8 cellular contexts compared by ENCODE assay signal in genomic region chr4:40662962-40663604, GRCh38. TPM values are rescaled to one million over a fixed set of nuclear protein-coding genes. Genes with fewer than 3 reads are reported as not detected.
DNase-seq lines count a peak whose midpoint lies in the region; ATAC-seq and TF ChIP-seq lines count a peak whose summit lies in the region.

No MANE protein-coding gene starts in this region.

- CTCF ChIA-PET in PC-3 (lab: Charles Lee), result no interaction called here

- intact Hi-C loops in PC-3 (cut with micrococcal nuclease), result no loop called here

- no TSS peak for BruUV-seq in PC-3 (replicated peaks; lab: Mats Ljungman, UMichigan)

- no peaks in the 10 kb centered on the region for H4K20me1 ChIP-seq in PC-3 (ENCODE audit: low read length)

- H3K27ac Mint-ChIP-seq in endothelial cell (ENCODE audit: unreplicated experiment), result no peak overlapping the region

- no peak overlapping the region for H3K4me3 Mint-ChIP-seq in endothelial cell (ENCODE audit: unreplicated experiment)

- H3K4me1 ChIP-seq in PC-3 (ENCODE audit: insufficient read depth, low read length), result peaks cover 11% of the 10 kb centered on the region

- H3K27me3 Mint-ChIP-seq in endothelial cell (ENCODE audit: unreplicated experiment), result no peaks in the 10 kb centered on the region

- no peaks in the 10 kb centered on the region for H3K36me3 Mint-ChIP-seq in endothelial cell (ENCODE audit: low read depth, unreplicated experiment)

- POLR2A ChIA-PET in PC-3 (lab: Charles Lee; ENCODE audit: unreplicated experiment), result no interaction called here

- H3F3A ChIP-seq in PC-3 (ENCODE audit: low read length, unreplicated experiment), result no peaks in the 10 kb centered on the region

- H3K36me3 ChIP-seq in PC-3 (ENCODE audit: low read depth, low read length), result no peaks in the 10 kb centered on the region

- DNase-seq in AG10803 (ENCODE audit: low read depth), result peak; percentile 48
- peak; percentile 77 for DNase-seq in PC-3
- DNase-seq in fibroblast of peridontal ligament (ENCODE audit: extremely low read depth), result peak; percentile 63
- peak; percentile 70 for DNase-seq in stromal cell of bone marrow (ENCODE audit: low read depth)
- DNase-seq in endothelial cell (ENCODE audit: low spot score), result no peak

- H3K4me3 ChIP-seq in AG10803 (ENCODE audit: low read length) (no peak overlapping the region), PC-3 (ENCODE audit: low read length) (peak overlapping the region; percentile 58)

- no peaks in the 10 kb centered on the region for H3K4me1 Mint-ChIP-seq in endothelial cell (ENCODE audit: unreplicated experiment)

- H3K79me2 ChIP-seq in PC-3 (ENCODE audit: low read length), result no peaks in the 10 kb centered on the region

- peak overlapping the region; percentile 84 for H3K4me2 ChIP-seq in PC-3 (ENCODE audit: low read length)

- peak overlapping the region; percentile 79 for H2AFZ ChIP-seq in PC-3 (ENCODE audit: low read length)

- no peak for TF ChIP-seq CTCF in AG10803 (conservative IDR thresholded peaks at IDR 0.05; ENCODE audit: low read length)
- TF ChIP-seq CTCF in PC-3 (conservative IDR thresholded peaks at IDR 0.05; ENCODE audit: low read depth, low read length), result no peak
- TF ChIP-seq CTCF in endothelial cell (IDR thresholded peaks at IDR 0.05; ENCODE audit: unreplicated experiment), result no peak

- peak overlapping the region; percentile 24; the same call in 1 of the 2 replicates for H3K9ac ChIP-seq in PC-3 (ENCODE audit: low read length)

- peak overlapping the region; percentile 75 for H3K27ac ChIP-seq in PC-3 (ENCODE audit: low read length)

- H3K9me3 ChIP-seq in PC-3 (ENCODE audit: low read length), result no peaks in the 10 kb centered on the region

- no peaks in the 10 kb centered on the region for H3K9me2 ChIP-seq in PC-3 (replicated peaks; ENCODE audit: low read length)

- no peaks in the 10 kb centered on the region for H3K9me3 Mint-ChIP-seq in endothelial cell (ENCODE audit: unreplicated experiment)

- H3K27me3 ChIP-seq in PC-3 (ENCODE audit: low read length), result no peaks in the 10 kb centered on the region

- ATAC-seq in GM19023 (IDR thresholded peaks at IDR 0.05; ENCODE audit: unreplicated experiment) (peak; percentile 75), HG03342 (IDR thresholded peaks at IDR 0.05; ENCODE audit: unreplicated experiment) (peak; percentile 60), PC-3 (peak; percentile 98), GM21367 (IDR thresholded peaks at IDR 0.05; ENCODE audit: unreplicated experiment) (no peak)

RNA-seq across cellular contexts. Expression of gene RBM47, which starts 33.4 kb away (rescaled TPM):
- total RNA-seq in PC-3 (2014; rRNA removed) (34.7 and 47.6 TPM in 2 replicates), endothelial cell (ENCODE audit: unreplicated experiment) (4.6 TPM)
